ENCODE assay signal across 9 cellular contexts in the genomic region with DNA sequence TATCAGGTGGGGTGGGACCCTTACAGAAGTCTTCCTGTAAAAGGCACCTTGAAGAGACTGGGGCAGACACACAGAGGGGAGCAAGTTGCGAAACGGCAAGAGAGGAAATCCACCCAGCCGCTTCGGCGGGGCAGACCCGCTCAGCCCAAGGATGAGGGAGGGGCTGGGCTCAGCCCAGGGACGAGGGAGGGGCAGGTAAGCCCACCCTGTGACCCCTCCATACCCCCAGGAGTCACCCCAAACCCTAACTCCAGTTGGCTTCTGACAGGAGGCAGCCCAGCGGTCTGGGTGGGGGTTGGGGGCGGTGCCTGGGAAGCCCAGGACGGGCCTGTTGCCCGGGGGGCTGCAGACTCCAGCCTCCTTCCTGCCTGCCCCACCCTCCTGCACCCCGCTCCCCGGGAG. TPM values are rescaled to one million over a fixed set of nuclear protein-coding genes. Genes with fewer than 3 reads are reported as not detected.
DNase-seq lines count a peak whose midpoint lies in the region; ATAC-seq and TF ChIP-seq lines count a peak whose summit lies in the region.
"Had no signal": no experiment of that assay in that cellular context is flagged by ENCODE, and none has a peak within 500 bp of the region (broad histone marks: within the 10 kb centered on the region; RNA-seq: fewer than 3 reads in every experiment).

No MANE protein-coding gene starts in this region.

- H3K4me3 ChIP-seq in SK-N-MC (peak overlapping the region; percentile 90), foreskin fibroblast (ENCODE audit: low read depth in 1 of 2, low read length in 2 of 2) (peak overlapping the region; percentile 63 to 93)

- H3K9me3 ChIP-seq in SK-N-MC (ENCODE audit: low read depth, low read length): no peaks in the 10 kb centered on the region

- ATAC-seq in GM21737 (IDR thresholded peaks at IDR 0.05; ENCODE audit: unreplicated experiment): no peak

- no peak for TF ChIP-seq CTCF in foreskin fibroblast (IDR thresholded peaks at IDR 0.05; ENCODE audit: low read depth, low read length)

- H3K9ac ChIP-seq in SK-N-MC (ENCODE audit: insufficient read length): peak overlapping the region; percentile 69

- DNase-seq in EL: peak; percentile 16
- no peak for DNase-seq in SK-N-MC (ENCODE audit: low read depth, low spot score)
- peak in 1 of 2 donors; percentile 36 for DNase-seq in foreskin fibroblast
- peak; percentile 70 for DNase-seq in posterior vena cava (ENCODE audit: low spot score)
- DNase-seq in HCEC 1CT: no peak
- DNase-seq in H4 (ENCODE audit: low spot score): no peak
- DNase-seq in central memory CD4-positive, alpha-beta T cell: no peak
- DNase-seq: activated B cell treated with CpG ODN at 0.5 μM for 24 hours had no signal

- intact Hi-C loops in posterior vena cava (cut with DNase I): no loop called here

- H3K36me3 ChIP-seq in SK-N-MC (ENCODE audit: insufficient read depth, low read length): no peaks in the 10 kb centered on the region

- no peak overlapping the region for H3K27ac ChIP-seq in SK-N-MC

RNA-seq across cellular contexts. Expression of a gene that starts 1.0 kb away (rescaled TPM):
- total RNA-seq in posterior vena cava: 10 to 100 TPM; 61.2 to 84.0 TPM
- total RNA-seq in H4 (2014; rRNA removed; shearing (Covaris generic)): 9.2 and 12.7 TPM in 2 replicates
- total RNA-seq: activated B cell treated with CpG ODN at 0.5 μM for 24 hours had no signal

RNA-seq across cellular contexts. Expression of a gene that starts 54.5 kb away (rescaled TPM):
- total RNA-seq in posterior vena cava: not detected
- not detected in 2 replicates for total RNA-seq in H4 (2014; rRNA removed; shearing (Covaris generic))
- total RNA-seq: activated B cell treated with CpG ODN at 0.5 μM for 24 hours had no signal

Comparison
In these comparisons a context has a peak if more than half of its experiments do, and no peak if none do; other contexts are left out.
1. DNase-seq: peak in EL (single experiment) and posterior vena cava (single experiment); none in SK-N-MC (single experiment), HCEC 1CT (single experiment), H4 (single experiment) and central memory CD4-positive, alpha-beta T cell (single experiment).